26 cellular contexts compared by ENCODE assay signal in the genomic region with DNA sequence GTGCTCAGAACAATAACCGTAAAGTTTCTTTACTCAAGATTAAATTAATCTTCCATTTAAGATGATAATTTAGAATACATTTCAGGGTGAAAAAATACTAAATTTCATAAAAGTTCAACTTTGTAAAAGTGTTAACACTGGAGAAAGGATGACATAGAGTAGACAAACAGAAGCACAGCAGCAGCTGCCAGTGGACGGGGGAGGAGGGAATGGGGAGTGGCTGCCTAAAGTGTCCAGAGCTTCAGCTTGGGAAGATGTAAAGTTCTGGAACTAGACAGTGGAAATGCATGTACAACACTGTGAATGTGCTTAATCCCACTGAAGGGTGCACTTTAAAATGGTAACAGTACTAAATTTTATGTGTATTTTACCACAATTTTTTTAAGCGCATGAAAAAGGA.
"Had no signal": no experiment of that assay in that cellular context is flagged by ENCODE, and none has a peak within 500 bp of the region (broad histone marks: within the 10 kb centered on the region; RNA-seq: fewer than 3 reads in every experiment).

No MANE protein-coding gene starts in this region.

- H3K27ac Mint-ChIP-seq: activated CD4-positive, alpha-beta memory T cell treated with anti-CD3 and anti-CD28 coated beads, Interleukin-2, amount 10 ng/mL, durations not matched to agents 7 days and 5 days; activated CD4-positive, alpha-beta T cell treated with anti-CD3 and anti-CD28 coated beads, Interleukin-2, amount 10 ng/mL, durations not matched to agents 24 days and 14 days; activated T-helper 2 cell treated with anti-CD3 and anti-CD28 coated beads, Interferon-gamma antibody, Interleukin-2, Interleukin-4, amounts not matched to agents 10 μg/mL and 5 μg/mL and 100 μg/mL, durations not matched to agents 14 hours and 24 hours and 36 hours; dendritic cell treated with granulocyte-macrophage colony-stimulating factor and Interleukin-4, amounts not matched to agents 40 ng/mL and 50 ng/mL, for 4 days; mesothelial cell of epicardium; naive thymus-derived CD4-positive, alpha-beta T cell; stimulated activated naive B cell treated with anti-CD40 and anti-IgM and Interleukin-4, amounts not matched to agents 10 μg/mL and 1 μg/mL and 100 μg/mL, for 72 hours; T-helper 1 cell treated with Interleukin-12 subunit alpha and Interleukin-12 subunit beta and Interleukin-4 antibody, amounts not matched to agents 30 μg/mL and 1 μg/mL, for 36 hours had no signal

- H3K9me3 Mint-ChIP-seq: activated CD4-positive, alpha-beta memory T cell treated with anti-CD3 and anti-CD28 coated beads, Interleukin-2, amount 10 ng/mL, durations not matched to agents 7 days and 5 days; activated CD4-positive, alpha-beta T cell treated with anti-CD3 and anti-CD28 coated beads, Interleukin-2, amount 10 ng/mL, durations not matched to agents 24 days and 14 days; activated naive CD4-positive, alpha-beta T cell treated with anti-CD3 and anti-CD28 coated beads, Interleukin-2, amount 50 U/mL, for 72 hours; activated T-cell treated with anti-CD3 and anti-CD28 coated beads, Interleukin-2, amount 50 U/mL, for 4 hours; activated T-helper 2 cell treated with anti-CD3 and anti-CD28 coated beads, Interferon-gamma antibody, Interleukin-2, Interleukin-4, amounts not matched to agents 10 μg/mL and 5 μg/mL and 100 μg/mL, durations not matched to agents 14 hours and 24 hours and 36 hours; central memory CD8-positive, alpha-beta T cell; dendritic cell treated with granulocyte-macrophage colony-stimulating factor and Interleukin-4, amounts not matched to agents 40 ng/mL and 50 ng/mL, for 4 days; mesothelial cell of epicardium; naive thymus-derived CD4-positive, alpha-beta T cell; stimulated activated naive B cell treated with anti-CD40 and anti-IgM and Interleukin-4, amounts not matched to agents 10 μg/mL and 1 μg/mL and 100 μg/mL, for 72 hours had no signal

- H2AFZ ChIP-seq: parathyroid adenoma had no signal

- H3K27ac ChIP-seq: esophagus muscularis mucosa, foreskin keratinocyte, parathyroid adenoma, psoas muscle, upper lobe of right lung, WERI-Rb-1 had no signal

- H3K4me1 ChIP-seq: parathyroid adenoma had no signal

- DNase-seq: activated CD4-positive, alpha-beta memory T cell treated with anti-CD3 and anti-CD28 coated beads, Interleukin-2, amount 10 ng/mL, durations not matched to agents 7 days and 5 days; activated CD4-positive, alpha-beta T cell treated with anti-CD3 and anti-CD28 coated beads, Interleukin-2, amount 10 ng/mL, durations not matched to agents 24 days and 14 days; activated CD4-positive, CD25-positive, alpha-beta regulatory T cell treated with anti-CD3 and anti-CD28 coated beads, Interleukin-2, amount 50 U/mL, for 72 hours; activated CD8-positive, alpha-beta memory T cell treated with anti-CD3 and anti-CD28 coated beads, Interleukin-2, amount 50 U/mL, for 48 hours; activated T-cell treated with anti-CD3 and anti-CD28 coated beads, Interleukin-2, amount 50 U/mL, for 4 hours; foreskin keratinocyte; left cardiac atrium; naive thymus-derived CD4-positive, alpha-beta T cell; nucleus accumbens; psoas muscle; stimulated activated CD4-positive, alpha-beta T cell treated with anti-CD3 and anti-CD28 coated beads, Interleukin-15, amount 100 ng/mL, for 24 hours; stimulated activated CD4-positive, alpha-beta T cell treated with anti-CD3 and anti-CD28 coated beads, Interleukin-2, amount 100 ng/mL, for 24 hours; stimulated activated naive B cell treated with anti-CD40 and anti-IgM and Interleukin-4, amounts not matched to agents 10 μg/mL and 1 μg/mL and 100 μg/mL, for 72 hours; stomach; T-helper 9 cell; tibial artery; upper lobe of right lung; WERI-Rb-1 had no signal

- H3K27me3 Mint-ChIP-seq: activated CD4-positive, alpha-beta memory T cell treated with anti-CD3 and anti-CD28 coated beads, Interleukin-2, amount 10 ng/mL, durations not matched to agents 7 days and 5 days; activated CD4-positive, alpha-beta T cell treated with anti-CD3 and anti-CD28 coated beads, Interleukin-2, amount 10 ng/mL, durations not matched to agents 24 days and 14 days; central memory CD8-positive, alpha-beta T cell; dendritic cell treated with granulocyte-macrophage colony-stimulating factor and Interleukin-4, amounts not matched to agents 40 ng/mL and 50 ng/mL, for 4 days; naive thymus-derived CD4-positive, alpha-beta T cell; stimulated activated naive B cell treated with anti-CD40 and anti-IgM and Interleukin-4, amounts not matched to agents 10 μg/mL and 1 μg/mL and 100 μg/mL, for 72 hours had no signal

- H3K79me2 ChIP-seq: parathyroid adenoma had no signal

- H3K4me1 Mint-ChIP-seq: mesothelial cell of epicardium; stimulated activated naive B cell treated with anti-CD40 and anti-IgM and Interleukin-4, amounts not matched to agents 10 μg/mL and 1 μg/mL and 100 μg/mL, for 72 hours had no signal

- H3K36me3 Mint-ChIP-seq: mesothelial cell of epicardium had no signal

- H3K9me3 ChIP-seq: esophagus muscularis mucosa, psoas muscle, stomach, tibial artery, upper lobe of right lung had no signal

- H3K36me3 ChIP-seq: WERI-Rb-1 had no signal

- H3K4me3 Mint-ChIP-seq: activated CD4-positive, alpha-beta memory T cell treated with anti-CD3 and anti-CD28 coated beads, Interleukin-2, amount 10 ng/mL, durations not matched to agents 7 days and 5 days; activated CD4-positive, alpha-beta T cell treated with anti-CD3 and anti-CD28 coated beads, Interleukin-2, amount 10 ng/mL, durations not matched to agents 24 days and 14 days; activated T-cell treated with anti-CD3 and anti-CD28 coated beads, Interleukin-2, amount 50 U/mL, for 4 hours; central memory CD8-positive, alpha-beta T cell; dendritic cell treated with granulocyte-macrophage colony-stimulating factor and Interleukin-4, amounts not matched to agents 40 ng/mL and 50 ng/mL, for 4 days; mesothelial cell of epicardium; naive thymus-derived CD4-positive, alpha-beta T cell; stimulated activated naive B cell treated with anti-CD40 and anti-IgM and Interleukin-4, amounts not matched to agents 10 μg/mL and 1 μg/mL and 100 μg/mL, for 72 hours; T-helper 1 cell treated with Interleukin-12 subunit alpha and Interleukin-12 subunit beta and Interleukin-4 antibody, amounts not matched to agents 30 μg/mL and 1 μg/mL, for 36 hours had no signal

- H3K4me3 ChIP-seq: esophagus muscularis mucosa, psoas muscle, stomach, tibial artery, upper lobe of right lung had no signal

- H3K27me3 ChIP-seq: esophagus muscularis mucosa, foreskin keratinocyte, stomach, tibial artery, upper lobe of right lung had no signal

- ATAC-seq: activated naive CD4-positive, alpha-beta T cell treated with anti-CD3 and anti-CD28 coated beads, Interleukin-2, amount 50 U/mL, for 72 hours; activated T-cell treated with anti-CD3 and anti-CD28 coated beads, Interleukin-2, amount 50 U/mL, for 4 hours; foreskin keratinocyte; left cardiac atrium; naive thymus-derived CD4-positive, alpha-beta T cell; psoas muscle; stimulated activated naive B cell treated with anti-CD40 and anti-IgM and Interleukin-4, amounts not matched to agents 10 μg/mL and 1 μg/mL and 100 μg/mL, for 72 hours; upper lobe of right lung had no signal
